Comparison of ENCODE assay signal across 8 cellular contexts in genomic region chr7:48087349-48087748, GRCh38. TPM values are rescaled to one million over a fixed set of nuclear protein-coding genes. Genes with fewer than 3 reads are reported as not detected.
A peak's percentile ranks its signal among the peaks of the same experiment; 100 is the strongest.
DNase-seq lines count a peak whose midpoint lies in the region; ATAC-seq, FAIRE-seq and TF ChIP-seq lines count a peak whose summit lies in the region.

No MANE protein-coding gene starts in this region.

- H3K9me3 ChIP-seq in H1 (ENCODE audit: insufficient read depth in 2 of 2, low read depth in 1 of 2, low read length in 1 of 2) (no peaks in the 10 kb centered on the region; a peak in 1 of 4 replicates), subcutaneous abdominal adipose tissue (ENCODE audit: control insufficient read depth in 5 of 5, low read length in 5 of 5) (no peaks in the 10 kb centered on the region), gastroesophageal sphincter (no peaks in the 10 kb centered on the region)

- H2BK5ac ChIP-seq in H1 (ENCODE audit: low read depth, low read length) = peak overlapping the region; percentile 92; the same call in 1 of the 2 replicates

- TF ChIP-seq POLR2A in H1 (IDR thresholded peaks at IDR 0.05; ENCODE audit: control extremely low read depth in 1 of 2, low read depth in 2 of 2, low read length in 2 of 2) (no peak), gastroesophageal sphincter (IDR thresholded peaks at IDR 0.05) (no peak)

- H2BK15ac ChIP-seq in H1 (ENCODE audit: low read length) = no peak overlapping the region

- H3K4ac ChIP-seq in H1 (replicated peaks; ENCODE audit: insufficient read length, low read depth, low read length) = no peak overlapping the region

- peak; percentile 16 for ATAC-seq in GM21423 (IDR thresholded peaks at IDR 0.05; ENCODE audit: unreplicated experiment)
- no peak for ATAC-seq in gastroesophageal sphincter

- TF ChIP-seq EP300 in H1 (IDR thresholded peaks at IDR 0.05; ENCODE audit: borderline replicate concordance in 1 of 2, low read depth in 2 of 2, low read length in 2 of 2) (no peak), gastroesophageal sphincter (IDR thresholded peaks at IDR 0.05) (no peak)

- H3K14ac ChIP-seq in H1 (ENCODE audit: insufficient read length) = no peak overlapping the region

- H4K8ac ChIP-seq in H1 (ENCODE audit: extremely low read depth, insufficient read depth, low read length) = peak overlapping the region; percentile 22; the same call in 1 of the 2 replicates

- no peak overlapping the region for H3K23ac ChIP-seq in H1 (ENCODE audit: insufficient read length)

- H4K5ac ChIP-seq in H1 (ENCODE audit: insufficient read length, low read depth, low read length) = no peak overlapping the region

- peaks cover 5 to 11% (median 7%) of the 10 kb centered on the region in 4 experiments for H3K4me1 ChIP-seq in H1 (replicated peaks in 1 of 4; ENCODE audit: control insufficient read depth in 3 of 4, insufficient read depth in 4 of 4, low read length in 3 of 4)
- peaks cover 8 to 70% (median 46%) of the 10 kb centered on the region in 5 donors for H3K4me1 ChIP-seq in subcutaneous abdominal adipose tissue (ENCODE audit: control insufficient read depth in 5 of 5, insufficient read depth in 5 of 5, low read length in 5 of 5)
- peaks cover 0 to 36% (median 0%) of the 10 kb centered on the region in 3 donors for H3K4me1 ChIP-seq in gastroesophageal sphincter

- TF ChIP-seq CTCF in H1 (IDR thresholded peaks at IDR 0.05; ENCODE audit: control extremely low read depth in 1 of 3, insufficient read depth in 1 of 3, low read depth in 1 of 3, low read length in 3 of 3) (no peak), gastroesophageal sphincter (IDR thresholded peaks at IDR 0.05) (no peak)

- peak overlapping the region in 1 of 2 experiments; percentile 92; a peak in 1 of 4 replicates for H3K4me2 ChIP-seq in H1 (ENCODE audit: insufficient read depth in 1 of 2, low read depth in 2 of 2, low read length in 2 of 2)

- no peak overlapping the region for H2AFZ ChIP-seq in H1 (ENCODE audit: low read length)

- peak overlapping the region; percentile 77 for H2BK12ac ChIP-seq in H1 (ENCODE audit: low read depth, low read length)

- 82% methylated on average over 7 of the region's 7 CpGs; no CpG with 5 or more reads in 1 of the 2 experiments for WGBS in H1 (ENCODE audit: extremely low coverage in 1 of 2, insufficient coverage in 1 of 2, insufficient read length in 1 of 2, insufficient replicate concordance in 2 of 2, low coverage in 1 of 2, low lambda C conversion rate in 2 of 2, missing lambda C conversion rate in 1 of 2), 2 experiments
- 70 to 72% methylated on average over 5 to 7 of the region's 7 CpGs for WGBS in gastroesophageal sphincter (ENCODE audit: low coverage in 1 of 2), 2 donors

- H3K18ac ChIP-seq in H1 (ENCODE audit: extremely low read depth, low read length) = no peak overlapping the region

- POLR2A ChIA-PET in H1 (lab: Charles Lee; ENCODE audit: partially characterized antibody) = interaction anchor here (0.9 to 5.1 kb wide), 9 partner anchors 9 to 118 kb away, joined by 3 to 36 read pairs (median 4); no protein-coding TSS in a partner anchor

- H3K56ac ChIP-seq in H1 (replicated peaks; ENCODE audit: insufficient read length, low read depth, low read length) = no peak overlapping the region

- H3K36me3 ChIP-seq in H1 (ENCODE audit: control insufficient read depth in 2 of 4, insufficient read depth in 4 of 4, low read length in 3 of 4) (peaks cover 0 to 12% (median 3%) of the 10 kb centered on the region in 4 experiments; a peak in 2 of 8 replicates), subcutaneous abdominal adipose tissue (ENCODE audit: control insufficient read depth in 5 of 5, insufficient read depth in 5 of 5, low read length in 5 of 5) (peaks cover 0 to 11% (median 7%) of the 10 kb centered on the region in 5 donors), gastroesophageal sphincter (peaks cover 0 to 10% of the 10 kb centered on the region in 2 donors)

- H2AK5ac ChIP-seq in H1 (ENCODE audit: low read depth, low read length) = peak overlapping the region; percentile 7; the same call in 1 of the 2 replicates

- CTCF ChIA-PET in H1 (lab: Charles Lee; ENCODE audit: partially characterized antibody) = interaction anchor here (1.6 to 4.5 kb wide), 3 partner anchors 15 to 88 kb away, joined by 4 to 16 read pairs (median 12); no protein-coding TSS in a partner anchor

- peak; percentile 88 for DNase-seq in Daoy (ENCODE audit: low read depth)
- peak; percentile 52 for DNase-seq in NOMO-1 treated with DMSO at 0.1 percent for 48 hours (lab: John Stamatoyannopoulos, UW; ENCODE audit: unreplicated experiment)
- DNase-seq in H1 (ENCODE audit: low read depth in 1 of 2, low spot score in 2 of 2) = no peak
- DNase-seq in D341Med (ENCODE audit: low spot score) = no peak
- DNase-seq in stimulated activated CD4-positive, alpha-beta T cell treated with anti-CD3 and anti-CD28 coated beads, Interleukin-2, amount 100 ng/mL, for 24 hours = no peak

- TF ChIP-seq RAD21 in H1 (IDR thresholded peaks at IDR 0.05 in 1 of 2, conservative IDR thresholded peaks at IDR 0.05 in 1 of 2; ENCODE audit: low read depth in 2 of 2, low read length in 2 of 2) = no peak

- H3K79me2 ChIP-seq in H1 (ENCODE audit: control insufficient read depth in 1 of 2, insufficient read depth in 2 of 2, low read length in 2 of 2) = peaks cover 0 to 6% of the 10 kb centered on the region in 2 experiments; a peak in 1 of 4 replicates

- 0 out of 2 replicates have a peak, but pooled peaks cover 2% of the 10 kb centered on the region for H3K79me1 ChIP-seq in H1 (ENCODE audit: low read depth, low read length)

- no peak for FAIRE-seq in H1 (lab: Jason Lieb, UNC)

- H2BK20ac ChIP-seq in H1 (ENCODE audit: low read length) = peak overlapping the region; percentile 13; the same call in 1 of the 2 replicates

- no peak overlapping the region for H2BK120ac ChIP-seq in H1 (replicated peaks; ENCODE audit: low read depth, low read length)

- H3K27me3 ChIP-seq in H1 (replicated peaks in 1 of 4; ENCODE audit: control insufficient read depth in 3 of 4, extremely low read depth in 1 of 4, insufficient read depth in 3 of 4, low read length in 3 of 4) (no peaks in the 10 kb centered on the region), subcutaneous abdominal adipose tissue (ENCODE audit: control insufficient read depth in 5 of 5, insufficient read depth in 4 of 5, low read length in 5 of 5) (no peaks in the 10 kb centered on the region), gastroesophageal sphincter (no peaks in the 10 kb centered on the region)

- H3K4me3 ChIP-seq in H1 (ENCODE audit: extremely low read depth in 1 of 4, insufficient read depth in 2 of 4, low read depth in 3 of 4, low read length in 4 of 4) (no peak overlapping the region), subcutaneous abdominal adipose tissue (ENCODE audit: low read depth in 1 of 5, low read length in 5 of 5) (no peak overlapping the region), gastroesophageal sphincter (no peak overlapping the region)

- H4K91ac ChIP-seq in H1 (replicated peaks; ENCODE audit: insufficient read length, low read length) = no peak overlapping the region

- H3K23me2 ChIP-seq in H1 (ENCODE audit: low read depth, low read length) = peaks cover 7% of the 10 kb centered on the region; the same call in 1 of the 2 replicates

- H3K9ac ChIP-seq in H1 (replicated peaks in 1 of 4; ENCODE audit: extremely low read depth in 1 of 4, low read depth in 3 of 4, low read length in 3 of 4) (no peak overlapping the region), subcutaneous abdominal adipose tissue (ENCODE audit: low read length in 5 of 5) (no peak overlapping the region)

- no peaks in the 10 kb centered on the region for H4K20me1 ChIP-seq in H1 (replicated peaks in 1 of 2; ENCODE audit: control insufficient read depth in 1 of 2, insufficient read depth in 2 of 2, low read length in 2 of 2)

- no peak overlapping the region; the same call in 1 of the 2 replicates for H3K27ac ChIP-seq in H1 (ENCODE audit: low read depth, low read length)
- peak overlapping the region; percentile 92 for H3K27ac ChIP-seq in subcutaneous abdominal adipose tissue (ENCODE audit: low read depth, low read length)
- H3K27ac ChIP-seq in gastroesophageal sphincter = peak overlapping the region in 2 of 4 donors; percentile 89 to 90

RNA-seq across cellular contexts. Expression of gene UPP1, which starts 1.7 kb away (rescaled TPM):
- total RNA-seq in Daoy (2014; rRNA removed; shearing (Covaris generic)) = 47.3 and 50.8 TPM in 2 replicates
- 37.5 and 40.7 TPM in 2 replicates for total RNA-seq in H1 (2021; fragmentation: NEBNext Ultra II Directional; extraction: Animal tissue kit (Norgen Biotek cat#: 25700))
- polyA plus RNA-seq in H1 (2011; rRNA removed) = 46.2 and 61.4 TPM in 2 replicates
- polyA plus RNA-seq in H1 (2011; cell fraction: cytosol; rRNA removed) = 58.2 TPM
- 66.5 TPM for polyA plus RNA-seq in H1 (2011; cell fraction: nucleus; rRNA removed)
- polyA plus RNA-seq in H1 (2012, experiment 1 of 2) = 27.9 to 52.2 TPM (median 42.1 TPM) in 4 replicates
- 52.2 TPM for polyA plus RNA-seq in H1 (2012, experiment 2 of 2)
- polyA plus RNA-seq in H1 (2013, experiment 1 of 2) = 26.9 TPM
- polyA plus RNA-seq in H1 (2013, experiment 2 of 2) = 26.2 TPM
- 12.3 and 17.4 TPM in 2 replicates for polyA minus RNA-seq in H1 (2011; rRNA and poly(A)+ RNA removed)
- polyA minus RNA-seq in H1 (2011; cell fraction: cytosol; rRNA and poly(A)+ RNA removed) = 15.8 TPM
- polyA minus RNA-seq in H1 (2011; cell fraction: nucleus; rRNA and poly(A)+ RNA removed) = 22.2 TPM
- total RNA-seq in gastroesophageal sphincter = 10 to 100 TPM in 3 of 4 donors, 1 to 10 TPM in 1; 6.1 to 27.6 (median 12.0) TPM

RNA-seq across cellular contexts. Expression of gene C7orf57, which starts 52.0 kb away (rescaled TPM):
- total RNA-seq in Daoy (2014; rRNA removed; shearing (Covaris generic)) = 0.91 and 0.95 TPM in 2 replicates
- total RNA-seq in H1 (2021; fragmentation: NEBNext Ultra II Directional; extraction: Animal tissue kit (Norgen Biotek cat#: 25700)) = 0.27 and 0.56 TPM in 2 replicates
- 0.08 and 0.25 TPM in 2 replicates for polyA plus RNA-seq in H1 (2011; rRNA removed)
- polyA plus RNA-seq in H1 (2011; cell fraction: cytosol; rRNA removed) = 0.27 TPM
- polyA plus RNA-seq in H1 (2011; cell fraction: nucleus; rRNA removed) = 0.57 TPM
- polyA plus RNA-seq in H1 (2012, experiment 1 of 2) = 0.08 to 0.43 TPM (median 0.18 TPM) in 3 of 4 replicates, not detected in the other
- not detected for polyA plus RNA-seq in H1 (2012, experiment 2 of 2)
- polyA plus RNA-seq in H1 (2013, experiment 1 of 2) = 0.30 TPM
- 0.24 TPM for polyA plus RNA-seq in H1 (2013, experiment 2 of 2)
- 0.10 and 0.19 TPM in 2 replicates for polyA minus RNA-seq in H1 (2011; rRNA and poly(A)+ RNA removed)
- not detected for polyA minus RNA-seq in H1 (2011; cell fraction: cytosol; rRNA and poly(A)+ RNA removed)
- polyA minus RNA-seq in H1 (2011; cell fraction: nucleus; rRNA and poly(A)+ RNA removed) = 0.40 TPM
- total RNA-seq in gastroesophageal sphincter = not detected

RNA-seq across cellular contexts. Expression of gene SUN3, which starts 58.4 kb away (rescaled TPM):
- not detected in 2 replicates for total RNA-seq in Daoy (2014; rRNA removed; shearing (Covaris generic))
- not detected in 2 replicates for total RNA-seq in H1 (2021; fragmentation: NEBNext Ultra II Directional; extraction: Animal tissue kit (Norgen Biotek cat#: 25700))
- not detected in 2 replicates for polyA plus RNA-seq in H1 (2011; rRNA removed)
- polyA plus RNA-seq in H1 (2011; cell fraction: cytosol; rRNA removed) = not detected
- polyA plus RNA-seq in H1 (2011; cell fraction: nucleus; rRNA removed) = not detected
- not detected in 4 replicates for polyA plus RNA-seq in H1 (2012, experiment 1 of 2)
- not detected for polyA plus RNA-seq in H1 (2012, experiment 2 of 2)
- polyA plus RNA-seq in H1 (2013, experiment 1 of 2) = 0.24 TPM
- polyA plus RNA-seq in H1 (2013, experiment 2 of 2) = 0.17 TPM
- not detected in 2 replicates for polyA minus RNA-seq in H1 (2011; rRNA and poly(A)+ RNA removed)
- not detected for polyA minus RNA-seq in H1 (2011; cell fraction: cytosol; rRNA and poly(A)+ RNA removed)
- not detected for polyA minus RNA-seq in H1 (2011; cell fraction: nucleus; rRNA and poly(A)+ RNA removed)
- total RNA-seq in gastroesophageal sphincter = not detected

Comparison
In these comparisons a context has a peak if more than half of its experiments do, and no peak if none do; other contexts are left out.
1. DNase-seq: peak in Daoy (single experiment) and NOMO-1 treated with DMSO at 0.1 percent for 48 hours (single experiment); none in H1 (0 of 2), D341Med (single experiment) and stimulated activated CD4-positive, alpha-beta T cell treated with anti-CD3 and anti-CD28 coated beads, Interleukin-2, amount 100 ng/mL, for 24 hours (0 of 2).